ENCODE assay signal across 8 cellular contexts in genomic region chr1:18901147-18901951, GRCh38. TPM values are rescaled to one million over a fixed set of nuclear protein-coding genes. Genes with fewer than 3 reads are reported as not detected.
DNase-seq lines count a peak whose midpoint lies in the region; ATAC-seq and TF ChIP-seq lines count a peak whose summit lies in the region.

No MANE protein-coding gene starts in this region.

- peak overlapping the region; percentile 98 to 99 (median 98) for H3K4me3 Mint-ChIP-seq in nephron

- peaks cover 61% of the 10 kb centered on the region for H3K4me1 Mint-ChIP-seq in nephron

- intact Hi-C loops in dorsolateral prefrontal cortex (cut with DNase I) = loop anchor here (5.0 to 10.0 kb wide), 2 partner anchors 53 to 351 kb away; partner anchors contain the start of genes EMC1 (in 1 of the 2), IFFO2 (in 1 of the 2) and MRTO4 (in 1 of the 2)

- H3K4me3 ChIP-seq in BLaER1 (peak overlapping the region; percentile 95), Loucy (ENCODE audit: low read length, poor library complexity, severe bottlenecking) (peak overlapping the region; percentile 94), dorsolateral prefrontal cortex (peak overlapping the region in 57 of 59 donors; percentile 64 to 98 (median 88))

- H3K27me3 Mint-ChIP-seq in nephron (ENCODE audit: low read depth) = peaks cover 4% of the 10 kb centered on the region

- H3K79me2 ChIP-seq in Loucy (ENCODE audit: insufficient read depth, low read length) = peaks cover 18% of the 10 kb centered on the region; the same call in 1 of the 2 replicates

- H3F3A ChIP-seq in Loucy (ENCODE audit: low read depth) = no peaks in the 10 kb centered on the region

- H4K20me1 ChIP-seq in BLaER1 (peaks cover 21% of the 10 kb centered on the region; the same call in 1 of the 2 replicates), Loucy (ENCODE audit: insufficient read depth, low read length, poor library complexity, severe bottlenecking) (peaks cover 3% of the 10 kb centered on the region)

- no peak overlapping the region for H3K27ac ChIP-seq in BLaER1
- H3K27ac ChIP-seq in dorsolateral prefrontal cortex = peak overlapping the region in 9 of 59 donors; percentile 14 to 94 (median 88)

- H3K9me3 ChIP-seq in BLaER1 (no peaks in the 10 kb centered on the region), Loucy (ENCODE audit: insufficient read depth, low read depth, low read length) (no peaks in the 10 kb centered on the region)

- no peaks in the 10 kb centered on the region for H3K9me2 ChIP-seq in Loucy (replicated peaks; ENCODE audit: low read depth, low read length)

- H3K4me2 ChIP-seq in BLaER1 = peak overlapping the region; percentile 99
- peak overlapping the region; percentile 80 for H3K4me2 ChIP-seq in Loucy (ENCODE audit: low read depth, low read length, poor library complexity, severe bottlenecking)

- H3K4me1 ChIP-seq in BLaER1 (peaks cover 69% of the 10 kb centered on the region), Loucy (ENCODE audit: insufficient read depth, low read length, poor library complexity, severe bottlenecking) (peaks cover 39% of the 10 kb centered on the region)

- no peaks in the 10 kb centered on the region for H3K36me3 Mint-ChIP-seq in nephron (ENCODE audit: low read depth)

- H3K9ac ChIP-seq in BLaER1 = peak overlapping the region; percentile 97
- H3K9ac ChIP-seq in Loucy (ENCODE audit: low read depth, low read length, poor library complexity, severe bottlenecking) = peak overlapping the region; percentile 67

- H3K27me3 ChIP-seq in BLaER1 (no peaks in the 10 kb centered on the region), Loucy (ENCODE audit: insufficient read depth, low read length, poor library complexity, severe bottlenecking) (no peaks in the 10 kb centered on the region), dorsolateral prefrontal cortex (no peaks in the 10 kb centered on the region)

- no peak overlapping the region for H2AFZ ChIP-seq in Loucy (ENCODE audit: low read length)

- H3K9me3 Mint-ChIP-seq in nephron = no peaks in the 10 kb centered on the region

- TF ChIP-seq CTCF in Loucy (conservative IDR thresholded peaks at IDR 0.05; ENCODE audit: low read length) (no peak), dorsolateral prefrontal cortex (IDR thresholded peaks at IDR 0.05 in 54 of 56, conservative IDR thresholded peaks at IDR 0.05 in 2 of 56; ENCODE audit: low read depth in 1 of 56, partially characterized antibody in 56 of 56) (no peak), nephron (IDR thresholded peaks at IDR 0.05; ENCODE audit: unreplicated experiment in 3 of 3) (no peak)

- DNase-seq in dorsolateral prefrontal cortex = no peak
- DNase-seq in activated effector memory CD4-positive, alpha-beta T cell treated with anti-CD3 and anti-CD28 coated beads, Interleukin-2, amount 50 U/mL, for 16 hours = no peak
- no peak for DNase-seq in stimulated activated CD4-positive, alpha-beta T cell treated with anti-CD3 and anti-CD28 coated beads, Interleukin-12 subunit alpha, Interleukin-12 subunit beta, amount 100 ng/mL, for 4 hours
- no peak for DNase-seq in NCI-H2107 treated with DMSO at 0.1 percent for 48 hours (lab: John Stamatoyannopoulos, UW; ENCODE audit: unreplicated experiment)

- H3K36me3 ChIP-seq in BLaER1 = peaks cover 23% of the 10 kb centered on the region
- no peaks in the 10 kb centered on the region for H3K36me3 ChIP-seq in Loucy (ENCODE audit: insufficient read depth, low read length)

- H3K27ac Mint-ChIP-seq in nephron = peak overlapping the region; percentile 100

- no peak for ATAC-seq in HG03135 (IDR thresholded peaks at IDR 0.05; ENCODE audit: unreplicated experiment)

RNA-seq across cellular contexts. Expression of gene ALDH4A1, which starts 1.0 kb away (rescaled TPM):
- total RNA-seq in dorsolateral prefrontal cortex = 100 to 1,000 TPM in 1 of 120 experiments, 10 to 100 TPM in 119; 16.8 to 112 (median 40.4) TPM

RNA-seq across cellular contexts. Expression of gene TAS1R2, which starts 41.9 kb away (rescaled TPM):
- not detected for total RNA-seq in dorsolateral prefrontal cortex

RNA-seq across cellular contexts. Expression of gene IFFO2, which starts 55.1 kb away (rescaled TPM):
- 10 to 100 TPM; 15.3 to 36.0 (median 21.7) TPM for total RNA-seq in dorsolateral prefrontal cortex
